ENCODE assay signal across 8 cellular contexts in the genomic region with DNA sequence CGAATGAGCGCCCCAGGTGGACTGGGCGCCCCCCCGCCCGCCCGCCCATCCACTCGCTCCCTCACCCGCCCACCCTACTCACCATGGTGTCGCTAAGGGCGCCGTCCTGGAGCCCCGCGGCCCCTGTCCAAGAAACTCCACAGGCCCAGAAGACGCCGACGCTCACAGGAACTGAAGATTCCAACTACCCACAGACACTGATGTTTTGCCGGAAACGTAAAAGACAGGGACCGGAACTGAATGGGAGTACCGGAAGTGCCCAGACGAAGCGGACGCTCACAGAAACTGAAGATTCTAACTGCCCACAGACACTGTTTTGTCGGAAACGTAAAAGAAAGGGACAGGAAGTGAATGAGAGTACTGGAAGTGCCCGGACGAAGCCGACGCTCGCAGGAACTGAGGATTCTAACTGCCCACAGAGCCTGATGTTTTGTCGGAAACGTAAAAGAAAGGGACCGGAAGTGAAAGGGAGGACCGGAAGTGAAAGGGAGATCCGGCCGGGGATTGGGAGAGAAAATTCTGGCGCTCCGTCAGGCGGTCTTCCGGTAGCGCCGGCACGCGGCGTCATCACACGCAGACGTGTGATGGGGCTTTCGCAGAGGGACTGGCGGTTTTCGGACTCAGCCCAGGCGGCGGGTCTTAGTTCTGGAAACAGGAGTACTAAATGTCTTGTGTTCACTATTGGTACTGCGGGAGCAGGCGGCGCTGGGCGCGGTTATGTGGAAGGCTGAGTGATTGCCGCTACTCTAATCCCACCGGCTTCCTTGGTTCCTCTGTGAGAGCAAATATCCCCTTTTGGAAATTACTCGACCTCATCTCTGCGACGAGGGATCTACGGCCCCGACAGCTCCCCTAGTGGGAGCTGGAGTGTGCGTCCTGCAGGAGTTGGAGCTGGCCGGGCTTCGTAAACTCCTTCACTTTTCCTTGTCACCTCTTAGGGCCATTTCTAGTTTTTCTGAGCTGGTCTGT. TPM values are rescaled to one million over a fixed set of nuclear protein-coding genes. Genes with fewer than 3 reads are reported as not detected.
DNase-seq lines count a peak whose midpoint lies in the region; ATAC-seq and TF ChIP-seq lines count a peak whose summit lies in the region.

TSS of gene ISY1 (minus strand) at position 173 of the 969 bp plus-strand sequence. CDS start at position 85, 88 bp downstream.

- peak within 1 kb of the TSS; percentile 98 for H3K27ac Mint-ChIP-seq in chondrocyte (ENCODE audit: unreplicated experiment)

- H3K4me3 Mint-ChIP-seq in chondrocyte (ENCODE audit: unreplicated experiment) = peak within 1 kb of the TSS; percentile 89

- H3K9ac ChIP-seq in BLaER1 = peak within 1 kb of the TSS; percentile 96

- H4K20me1 ChIP-seq in BLaER1 = peaks cover 48% of the 10 kb centered on the region

- peak; percentile 75 for ATAC-seq in HG03442 (IDR thresholded peaks at IDR 0.05; ENCODE audit: unreplicated experiment)

- no peaks in the 10 kb centered on the region for H3K27me3 Mint-ChIP-seq in chondrocyte (ENCODE audit: low read depth)

- DNase-seq in GM19238 (ENCODE audit: insufficient read length, low spot score) (peak; percentile 86), NCI-H510A treated with DMSO at 0.1 percent for 48 hours (lab: John Stamatoyannopoulos, UW) (peak; percentile 92), chondrocyte (ENCODE audit: low spot score) (peak; percentile 96), kidney tubule cell (ENCODE audit: low spot score) (peak; percentile 96)
- DNase-seq in activated CD4-positive, alpha-beta T cell treated with anti-CD3 and anti-CD28 coated beads for 24 hours (ENCODE audit: low read depth in 2 of 2) = peak; percentile 71 to 79
- peak; percentile 63 to 81 (median 76) for DNase-seq in stimulated activated CD4-positive, alpha-beta T cell treated with anti-CD3 and anti-CD28 coated beads, Interleukin-1b, Interleukin-23, amount 100 ng/mL, for 24 hours (ENCODE audit: low read depth in 4 of 4, low spot score in 1 of 4)

- no peaks in the 10 kb centered on the region for H3K9me3 Mint-ChIP-seq in chondrocyte (ENCODE audit: low read depth)

- peaks cover 31% of the 10 kb centered on the region for H3K4me1 Mint-ChIP-seq in chondrocyte (ENCODE audit: low read depth)

- H3K27ac ChIP-seq in BLaER1 = peak within 1 kb of the TSS; percentile 97

- peaks cover 7% of the 10 kb centered on the region for H3K36me3 Mint-ChIP-seq in chondrocyte (ENCODE audit: low read depth)

- H3K4me1 ChIP-seq in BLaER1 = peaks cover 30% of the 10 kb centered on the region

- peak within 1 kb of the TSS; percentile 91 for H3K4me3 ChIP-seq in BLaER1

- no peaks in the 10 kb centered on the region for H3K9me3 ChIP-seq in BLaER1

- TF ChIP-seq CTCF in chondrocyte (IDR thresholded peaks at IDR 0.05) = peak; percentile 91

- H3K4me2 ChIP-seq in BLaER1 = peak within 1 kb of the TSS; percentile 92

- peaks cover 47% of the 10 kb centered on the region for H3K36me3 ChIP-seq in BLaER1

- no peaks in the 10 kb centered on the region for H3K27me3 ChIP-seq in BLaER1

RNA-seq across cellular contexts. Expression of gene ISY1, which starts in this region (rescaled TPM):
- total RNA-seq in chondrocyte = 31.3 to 44.7 TPM (median 31.9 TPM) in 3 replicates

Comparison
In these comparisons a context has a peak if more than half of its experiments do, and no peak if none do; other contexts are left out.
1. Peak in every context shown above with its lines: DNase-seq, ATAC-seq, H3K4me3 ChIP-seq and H3K27ac ChIP-seq.